ENCODE assay signal across 24 cellular contexts in the genomic region with DNA sequence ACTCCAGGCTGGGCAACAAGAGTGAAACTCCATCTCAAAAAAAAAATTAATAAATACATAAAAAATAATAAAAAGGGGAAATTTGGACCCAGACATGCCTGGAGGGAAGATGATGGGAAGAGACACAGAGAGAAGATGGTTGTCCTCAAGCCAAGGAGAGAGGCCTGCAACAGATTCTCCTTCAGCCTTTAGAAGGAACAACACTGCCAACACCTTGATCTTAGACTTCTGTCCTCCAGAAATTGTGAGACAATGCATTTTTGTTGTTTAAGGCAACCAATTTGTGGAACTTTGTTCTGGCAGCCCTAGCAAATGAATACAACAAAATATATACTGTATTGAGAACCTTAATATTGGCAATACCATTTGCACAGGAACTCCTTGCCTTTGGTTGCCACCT.
DNase-seq lines count a peak whose midpoint lies in the region; ATAC-seq, FAIRE-seq and TF ChIP-seq lines count a peak whose summit lies in the region.
"Had no signal": no experiment of that assay in that cellular context is flagged by ENCODE, and none has a peak within 500 bp of the region (broad histone marks: within the 10 kb centered on the region; RNA-seq: fewer than 3 reads in every experiment).

No MANE protein-coding gene starts in this region.

- intact Hi-C loops in HepG2 (cut with micrococcal nuclease; ENCODE audit: unreplicated experiment): loop anchor here (2.0 kb wide), 2 partner anchors 17 to 123 kb away; no protein-coding TSS in a partner anchor
- intact Hi-C loops in adrenal gland (cut with DNase I): no loop called here

- no peak for FAIRE-seq in HepG2 (lab: Jason Lieb, UNC)
- FAIRE-seq: GM19239 had no signal

- no peak for DNase-seq in HFFc6
- no peak for DNase-seq in SJSA1 (ENCODE audit: low read depth in 1 of 2, low spot score in 2 of 2)
- DNase-seq in HepG2 (ENCODE audit: low spot score): no peak
- no peak for DNase-seq in suprapubic skin (ENCODE audit: low spot score in 2 of 2)
- no peak for DNase-seq in adrenal gland
- DNase-seq in medulla oblongata (ENCODE audit: extremely low spot score): no peak
- DNase-seq in activated CD8-positive, alpha-beta memory T cell treated with anti-CD3 and anti-CD28 coated beads, Interleukin-2, amount 50 U/mL, for 48 hours: no peak
- DNase-seq in GOT3 (lab: John Stamatoyannopoulos, UW): no peak
- DNase-seq: Calu3; CD8-positive, alpha-beta memory T cell; DMS153; DND-41; H7; KG1; MG63; NCI-H2029 treated with DMSO at 0.1 percent for 48 hours; NCI-H2227 treated with DMSO at 0.1 percent for 48 hours; NCI-H526 treated with DMSO at 0.1 percent for 48 hours; SJCRH30; T-helper 1 cell had no signal

- TF ChIP-seq EP300 in HepG2 (IDR thresholded peaks at IDR 0.05; ENCODE audit: low read depth in 2 of 2, low read length in 2 of 2) (no peak), HepG2 (CRISPR knock-in tag; IDR thresholded peaks at IDR 0.05; ENCODE audit: borderline replicate concordance) (no peak), suprapubic skin (IDR thresholded peaks at IDR 0.05) (no peak)

- H3K36me3 Mint-ChIP-seq in HFFc6 (ENCODE audit: low read depth): no peaks in the 10 kb centered on the region
- H3K36me3 Mint-ChIP-seq: CD14-positive monocyte; CD8-positive, alpha-beta memory T cell had no signal

- H3K27me3 ChIP-seq in SJSA1 (replicated peaks): no peaks in the 10 kb centered on the region
- H3K27me3 ChIP-seq in HepG2 (ENCODE audit: control insufficient read depth in 1 of 2, insufficient read depth in 2 of 2, low read length in 2 of 2): no peaks in the 10 kb centered on the region
- no peaks in the 10 kb centered on the region for H3K27me3 ChIP-seq in suprapubic skin
- H3K27me3 ChIP-seq in adrenal gland: no peaks in the 10 kb centered on the region
- H3K27me3 ChIP-seq: BE2C, MG63, SJCRH30 had no signal

- H3K36me3 ChIP-seq in SJSA1 (no peaks in the 10 kb centered on the region), HepG2 (replicated peaks in 1 of 2; ENCODE audit: control insufficient read depth in 1 of 2, insufficient read depth in 2 of 2, low read length in 2 of 2) (no peaks in the 10 kb centered on the region), suprapubic skin (no peaks in the 10 kb centered on the region), adrenal gland (replicated peaks in 1 of 2) (no peaks in the 10 kb centered on the region)
- H3K36me3 ChIP-seq: BE2C, MG63, SJCRH30 had no signal

- ATAC-seq in HepG2: no peak
- ATAC-seq: Right ventricle myocardium inferior had no signal

- no peaks in the 10 kb centered on the region for H4K20me1 ChIP-seq in HepG2 (ENCODE audit: insufficient read depth, low read length)

- peak overlapping the region; percentile 82 for H3K4me2 ChIP-seq in HepG2 (ENCODE audit: low read depth, low read length)

- in situ Hi-C loops in HepG2 (cut with HindIII; ENCODE audit: extremely low pct_ligation_motif_present, low pct_unique_long_range_greater_than_20kb): no loop called here

- no peaks in the 10 kb centered on the region for H3K79me2 ChIP-seq in HepG2 (ENCODE audit: insufficient read depth, low read length)

- no peak for TF ChIP-seq RAD21 in HepG2 (CRISPR knock-in tag; IDR thresholded peaks at IDR 0.05)

- POLR2A ChIA-PET in HepG2 (lab: Yijun Ruan, JAX): interaction anchor here (1.1 to 5.0 kb wide), 8 partner anchors 9 to 287 kb away, joined by 3 to 167 read pairs (median 9); no protein-coding TSS in a partner anchor

- no TSS peak for BruUV-seq in HepG2 (replicated peaks; lab: Mats Ljungman, UMichigan)

- no peaks in the 10 kb centered on the region for H3K9me3 Mint-ChIP-seq in HFFc6

- CTCF ChIA-PET in HepG2 (lab: Yijun Ruan, JAX; ENCODE audit: low intra/inter-chr PET ratio, low total read pairs): no interaction called here

- H3K4me3 ChIP-seq in SJSA1: no peak overlapping the region
- H3K4me3 ChIP-seq in HepG2 (replicated peaks in 1 of 3; ENCODE audit: insufficient read depth in 1 of 3, low read depth in 2 of 3, low read length in 3 of 3): peak overlapping the region in 1 of 3 experiments; percentile 57; a peak in 1 of 6 replicates
- H3K4me3 ChIP-seq in suprapubic skin: no peak overlapping the region
- no peak overlapping the region for H3K4me3 ChIP-seq in adrenal gland
- H3K4me3 ChIP-seq: MG63, SJCRH30 had no signal

- peak overlapping the region; percentile 97 for H3K27ac Mint-ChIP-seq in HFFc6
- H3K27ac Mint-ChIP-seq: CD14-positive monocyte; CD8-positive, alpha-beta memory T cell had no signal

- TF ChIP-seq CTCF in HFFc6 (IDR thresholded peaks at IDR 0.05) (no peak), HepG2 (CRISPR knock-in tag; IDR thresholded peaks at IDR 0.05) (no peak), suprapubic skin (IDR thresholded peaks at IDR 0.05) (no peak), adrenal gland (IDR thresholded peaks at IDR 0.05) (no peak)

- H3K9ac ChIP-seq in HepG2 (ENCODE audit: insufficient read depth, low read depth, low read length): peak overlapping the region; percentile 87

- TF ChIP-seq POLR2A in HepG2 (IDR thresholded peaks at IDR 0.05; ENCODE audit: insufficient read depth in 1 of 2, low read depth in 2 of 2, low read length in 2 of 2) (no peak), suprapubic skin (IDR thresholded peaks at IDR 0.05) (no peak), adrenal gland (IDR thresholded peaks at IDR 0.05) (no peak)

- H2AFZ ChIP-seq in HepG2 (ENCODE audit: low read length): no peak overlapping the region

- H3K4me1 Mint-ChIP-seq in HFFc6 (ENCODE audit: low read depth): peaks cover 68% of the 10 kb centered on the region
- H3K4me1 Mint-ChIP-seq: CD14-positive monocyte; CD8-positive, alpha-beta memory T cell had no signal

- H3K4me1 ChIP-seq in SJSA1 (replicated peaks) (peaks cover 60% of the 10 kb centered on the region), HepG2 (ENCODE audit: insufficient read depth, low read length) (peaks cover 66% of the 10 kb centered on the region), suprapubic skin (peaks cover 24% of the 10 kb centered on the region), adrenal gland (replicated peaks in 1 of 2) (peaks cover 9 to 30% of the 10 kb centered on the region in 2 donors)

- H3K27me3 Mint-ChIP-seq in HFFc6 (ENCODE audit: insufficient read depth): no peaks in the 10 kb centered on the region; the same call in 1 of the 2 replicates

- no peak overlapping the region for H3K4me3 Mint-ChIP-seq in HFFc6
- H3K4me3 Mint-ChIP-seq: CD14-positive monocyte; CD8-positive, alpha-beta memory T cell had no signal

- H3K27ac ChIP-seq in SJSA1 (peak overlapping the region; percentile 85), HepG2 (ENCODE audit: extremely low read length, insufficient read depth, low read length) (peak overlapping the region; percentile 98), suprapubic skin (peak overlapping the region; percentile 85), adrenal gland (no peak overlapping the region)
- H3K27ac ChIP-seq: SJCRH30 had no signal

- H3K9me3 ChIP-seq in SJSA1 (replicated peaks) (no peaks in the 10 kb centered on the region), HepG2 (ENCODE audit: low read length) (no peaks in the 10 kb centered on the region), suprapubic skin (no peaks in the 10 kb centered on the region), adrenal gland (replicated peaks in 1 of 3) (no peaks in the 10 kb centered on the region)
- H3K9me3 ChIP-seq: BE2C, MG63, SJCRH30 had no signal

Comparison
In these comparisons a context has a peak if more than half of its experiments do, and no peak if none do; other contexts are left out.
1. H3K27ac ChIP-seq: peak in SJSA1 (single experiment), HepG2 (single experiment) and suprapubic skin (single experiment); none in adrenal gland (0 of 5).